ENCODE assay signal across 11 cellular contexts in the genomic region with DNA sequence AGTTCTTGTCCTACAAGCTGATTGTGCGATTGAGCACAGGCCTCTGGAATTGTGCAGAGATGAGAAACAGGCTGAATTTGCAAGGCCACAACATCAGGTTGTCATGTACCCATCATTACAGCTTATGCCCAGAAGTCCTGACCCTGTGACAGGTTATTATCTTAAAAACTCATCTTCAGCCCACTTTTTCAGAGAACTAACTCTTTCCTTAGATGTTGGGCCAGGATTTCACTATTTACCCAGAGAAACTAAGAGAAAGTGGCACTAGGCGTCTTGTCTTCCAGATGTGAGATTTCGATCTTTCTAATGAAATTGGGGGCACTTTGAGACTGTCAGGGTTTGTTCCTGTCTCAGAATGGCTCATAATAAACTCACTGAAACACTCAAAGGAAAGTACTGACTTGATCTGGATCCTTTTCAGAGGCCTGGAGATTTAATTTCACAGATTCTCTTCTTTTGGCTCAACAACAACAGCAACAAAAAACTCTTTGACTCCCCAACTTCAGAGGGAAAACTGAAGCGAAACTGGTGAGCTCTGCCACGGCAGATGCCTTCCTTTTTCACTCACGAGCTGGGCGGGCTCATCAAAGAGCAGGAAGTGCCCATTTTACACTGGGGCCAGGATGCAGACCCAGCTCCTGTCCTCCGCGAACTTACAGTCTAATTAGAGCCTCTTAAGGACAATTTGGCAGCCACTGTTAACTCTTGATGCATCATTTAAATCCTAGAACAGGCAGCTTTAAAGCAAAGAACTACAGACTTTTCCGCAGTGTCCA. TPM values are rescaled to one million over a fixed set of nuclear protein-coding genes. Genes with fewer than 3 reads are reported as not detected.
DNase-seq lines count a peak whose midpoint lies in the region; ATAC-seq and TF ChIP-seq lines count a peak whose summit lies in the region.
"Had no signal": no experiment of that assay in that cellular context is flagged by ENCODE, and none has a peak within 500 bp of the region (broad histone marks: within the 10 kb centered on the region; RNA-seq: fewer than 3 reads in every experiment).

No MANE protein-coding gene starts in this region.

- peak overlapping the region; percentile 71 for H3K27ac Mint-ChIP-seq in activated CD4-positive, alpha-beta memory T cell treated with anti-CD3 and anti-CD28 coated beads, Interleukin-2, amount 10 ng/mL, durations not matched to agents 7 days and 5 days

- POLR2A ChIA-PET in activated CD4-positive, alpha-beta memory T cell treated with anti-CD3 and anti-CD28 coated beads, Interleukin-2, amount 10 ng/mL, durations not matched to agents 7 days and 5 days (lab: Charles Lee): interaction anchor here (0.9 to 1.8 kb wide), 4 partner anchors 9 to 145 kb away, joined by 3 to 6 read pairs (median 5); no protein-coding TSS in a partner anchor

- TF ChIP-seq POLR2A in testis (IDR thresholded peaks at IDR 0.05): no peak

- peaks cover 22% of the 10 kb centered on the region for H3K36me3 Mint-ChIP-seq in activated T-cell treated with anti-CD3 and anti-CD28 coated beads, Interleukin-2, amount 50 U/mL, for 4 hours (ENCODE audit: insufficient read depth)
- peaks cover 23% of the 10 kb centered on the region for H3K36me3 Mint-ChIP-seq in activated CD4-positive, alpha-beta memory T cell treated with anti-CD3 and anti-CD28 coated beads, Interleukin-2, amount 10 ng/mL, durations not matched to agents 7 days and 5 days (ENCODE audit: low read depth)

- H3K27ac ChIP-seq in testis: peak overlapping the region; percentile 9 to 74

- intact Hi-C loops in testis (cut with DNase I; ENCODE audit: low total_unique reads): loop anchor here (10.0 kb wide), 1 partner anchor 123 kb away; no protein-coding TSS in a partner anchor

- peak; percentile 63 to 64 for ATAC-seq in activated T-cell treated with anti-CD3 and anti-CD28 coated beads, Interleukin-2, amount 50 U/mL, for 4 hours

- H3K9me3 ChIP-seq in testis: no peaks in the 10 kb centered on the region

- no peaks in the 10 kb centered on the region for H3K9me3 Mint-ChIP-seq in activated T-cell treated with anti-CD3 and anti-CD28 coated beads, Interleukin-2, amount 50 U/mL, for 4 hours
- no peaks in the 10 kb centered on the region for H3K9me3 Mint-ChIP-seq in activated CD4-positive, alpha-beta memory T cell treated with anti-CD3 and anti-CD28 coated beads, Interleukin-2, amount 10 ng/mL, durations not matched to agents 7 days and 5 days

- no peak overlapping the region for H3K4me3 ChIP-seq in testis

- H3K4me1 ChIP-seq in testis: peaks cover 25% of the 10 kb centered on the region

- DNase-seq in activated T-cell treated with anti-CD3 and anti-CD28 coated beads, Interleukin-2, amount 50 U/mL, for 4 hours: no peak
- DNase-seq in activated T-cell treated with anti-CD3 and anti-CD28 coated beads for 4 hours (no peak), kidney tubule cell (ENCODE audit: low spot score) (peak; percentile 33), testis (no peak), epidermal melanocyte (ENCODE audit: insufficient read length, low spot score) (no peak), activated gamma-delta T cell (lab: John Stamatoyannopoulos, UW) (no peak), GM13976 (ENCODE audit: low spot score) (no peak)
- peak; percentile 34 for DNase-seq in activated CD4-positive, alpha-beta memory T cell treated with anti-CD3 and anti-CD28 coated beads, Interleukin-2, amount 10 ng/mL, durations not matched to agents 7 days and 5 days
- DNase-seq: NCI-H187 treated with DMSO at 0.1 percent for 48 hours had no signal

- H3K27me3 ChIP-seq in testis: no peaks in the 10 kb centered on the region

- TF ChIP-seq CTCF in testis (IDR thresholded peaks at IDR 0.05) (no peak), GM13976 (IDR thresholded peaks at IDR 0.05; ENCODE audit: borderline replicate concordance, control extremely low read depth, extremely low read depth, insufficient read depth, missing control alignments) (no peak)

- CTCF ChIA-PET in activated CD4-positive, alpha-beta memory T cell treated with anti-CD3 and anti-CD28 coated beads, Interleukin-2, amount 10 ng/mL, durations not matched to agents 7 days and 5 days (lab: Charles Lee): interaction anchor here (1.2 to 2.7 kb wide), 5 partner anchors 9 to 145 kb away, joined by 3 to 10 read pairs (median 3); a partner anchor contains a TSS

- 47 to 51% methylated on average over 10 of the region's 10 CpGs for WGBS in testis, 2 donors

- H3K4me1 Mint-ChIP-seq in activated T-cell treated with anti-CD3 and anti-CD28 coated beads, Interleukin-2, amount 50 U/mL, for 4 hours (ENCODE audit: low read depth): peaks cover 30% of the 10 kb centered on the region
- H3K4me1 Mint-ChIP-seq in activated CD4-positive, alpha-beta memory T cell treated with anti-CD3 and anti-CD28 coated beads, Interleukin-2, amount 10 ng/mL, durations not matched to agents 7 days and 5 days: peaks cover 25% of the 10 kb centered on the region

- no peaks in the 10 kb centered on the region for H3K36me3 ChIP-seq in testis (ENCODE audit: low read depth, missing control alignments)

- peak overlapping the region; percentile 30 for H3K4me3 Mint-ChIP-seq in activated T-cell treated with anti-CD3 and anti-CD28 coated beads, Interleukin-2, amount 50 U/mL, for 4 hours
- H3K4me3 Mint-ChIP-seq in activated CD4-positive, alpha-beta memory T cell treated with anti-CD3 and anti-CD28 coated beads, Interleukin-2, amount 10 ng/mL, durations not matched to agents 7 days and 5 days: no peak overlapping the region

- in situ Hi-C loops in GM13976 (cut with MboI; ENCODE audit: low sequenced_read_pairs, unreplicated experiment): no loop called here

- H3K27me3 Mint-ChIP-seq in activated T-cell treated with anti-CD3 and anti-CD28 coated beads, Interleukin-2, amount 50 U/mL, for 4 hours (ENCODE audit: low read depth): no peaks in the 10 kb centered on the region
- no peaks in the 10 kb centered on the region for H3K27me3 Mint-ChIP-seq in activated CD4-positive, alpha-beta memory T cell treated with anti-CD3 and anti-CD28 coated beads, Interleukin-2, amount 10 ng/mL, durations not matched to agents 7 days and 5 days

RNA-seq across cellular contexts. Expression of a gene that starts 17.6 kb away (rescaled TPM):
- not detected for total RNA-seq in activated T-cell treated with anti-CD3 and anti-CD28 coated beads, Interleukin-2, amount 50 U/mL, for 4 hours
- total RNA-seq in activated CD4-positive, alpha-beta memory T cell treated with anti-CD3 and anti-CD28 coated beads, Interleukin-2, amount 10 ng/mL, durations not matched to agents 7 days and 5 days: not detected
- total RNA-seq in testis: 1 to 10 TPM in 1 of 2 donors, under 1 TPM in 1; 0.16 to 1.1 TPM
- 0.16 TPM for polyA plus RNA-seq in testis (ENCODE audit: insufficient read depth, low read depth, low replicate concordance)
- total RNA-seq: dermis microvascular lymphatic vessel endothelial cell had no signal
- polyA plus RNA-seq: BJ had no signal

Comparison
In these comparisons a context has a peak if more than half of its experiments do, and no peak if none do; other contexts are left out.
1. DNase-seq: peak in activated CD4-positive, alpha-beta memory T cell treated with anti-CD3 and anti-CD28 coated beads, Interleukin-2, amount 10 ng/mL, durations not matched to agents 7 days and 5 days (single experiment) and kidney tubule cell (single experiment); none in activated T-cell treated with anti-CD3 and anti-CD28 coated beads, Interleukin-2, amount 50 U/mL, for 4 hours (single experiment), activated T-cell treated with anti-CD3 and anti-CD28 coated beads for 4 hours (single experiment), testis (single experiment), epidermal melanocyte (single experiment), activated gamma-delta T cell (single experiment) and GM13976 (single experiment).